Comparison of ENCODE assay signal across 7 cellular contexts in the genomic region with DNA sequence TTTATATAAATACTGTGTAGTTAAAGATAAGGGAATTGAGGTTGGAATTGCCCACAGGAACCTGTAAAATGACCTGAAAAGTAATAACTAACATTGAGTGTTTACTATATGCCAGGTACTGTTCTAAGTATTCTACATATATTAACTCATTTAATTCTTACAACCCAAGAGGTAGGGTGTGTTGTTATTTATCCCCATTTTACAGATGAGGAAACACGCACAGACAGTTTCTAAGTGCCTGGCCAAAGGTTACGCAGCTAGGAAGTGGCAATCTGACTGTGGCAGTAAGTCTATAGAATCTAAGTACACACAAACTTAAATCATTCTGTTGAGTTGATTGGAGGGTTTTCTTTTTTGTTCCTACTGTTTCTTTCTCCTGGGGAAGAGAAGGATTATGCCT. TPM values are rescaled to one million over a fixed set of nuclear protein-coding genes. Genes with fewer than 3 reads are reported as not detected.
DNase-seq lines count a peak whose midpoint lies in the region; ATAC-seq and TF ChIP-seq lines count a peak whose summit lies in the region.
"Had no signal": no experiment of that assay in that cellular context is flagged by ENCODE, and none has a peak within 500 bp of the region (broad histone marks: within the 10 kb centered on the region; RNA-seq: fewer than 3 reads in every experiment).

No MANE protein-coding gene starts in this region.

- DNase-seq in DND-41 (no peak), SJCRH30 (no peak), mesenchymal stem cell (no peak), Peyer's patch (no peak)

- H3K36me3 ChIP-seq in DND-41 (ENCODE audit: insufficient read depth, low read length) (peaks cover 24% of the 10 kb centered on the region), SJCRH30 (peaks cover 32% of the 10 kb centered on the region), mesenchymal stem cell (ENCODE audit: control insufficient read depth in 1 of 2, insufficient read depth in 2 of 2, low read depth in 1 of 2, low read length in 2 of 2) (peaks cover 10 to 30% of the 10 kb centered on the region in 2 experiments), Peyer's patch (peaks cover 0 to 23% (median 0%) of the 10 kb centered on the region in 3 donors)

- WGBS in mesenchymal stem cell: 93% methylated on average over 2 of the region's 2 CpGs

- H3K4me1 ChIP-seq in DND-41 (ENCODE audit: insufficient read depth, low read length) (peaks cover 62% of the 10 kb centered on the region), SJCRH30 (peaks cover 24% of the 10 kb centered on the region), mesenchymal stem cell (ENCODE audit: control insufficient read depth, insufficient read depth, low read depth, low read length) (peaks cover 9% of the 10 kb centered on the region), Peyer's patch (peaks cover 0 to 20% (median 8%) of the 10 kb centered on the region in 4 donors)

- peaks cover 6% of the 10 kb centered on the region for H3K79me1 ChIP-seq in mesenchymal stem cell (replicated peaks; ENCODE audit: low read length, poor library complexity, severe bottlenecking)

- peak overlapping the region; percentile 68 for H3K4me2 ChIP-seq in DND-41 (ENCODE audit: insufficient read depth, low read length)
- no peak overlapping the region for H3K4me2 ChIP-seq in mesenchymal stem cell (ENCODE audit: low read length, poor library complexity, severe bottlenecking)

- no peak overlapping the region for H4K91ac ChIP-seq in mesenchymal stem cell (ENCODE audit: low read length)

- no peak overlapping the region for H2BK120ac ChIP-seq in mesenchymal stem cell (ENCODE audit: low read depth, low read length)

- no peak overlapping the region for H2BK12ac ChIP-seq in mesenchymal stem cell (ENCODE audit: low read length in 2 of 2)

- H3K4me3 ChIP-seq in DND-41 (ENCODE audit: low read depth in 1 of 2, low read length in 2 of 2) (0 out of 4 replicates have a peak overlapping the region, but pooled peaks of 1 of the 2 experiments have one; percentile 71), SJCRH30 (peak overlapping the region; percentile 64), mesenchymal stem cell (ENCODE audit: insufficient read depth in 1 of 2, low read depth in 1 of 2, low read length in 2 of 2) (peak overlapping the region in 1 of 2 experiments; percentile 96), Peyer's patch (no peak overlapping the region)

- TF ChIP-seq CTCF in DND-41 (IDR thresholded peaks at IDR 0.05; ENCODE audit: borderline replicate concordance, extremely low read depth, low read length, poor library complexity, severe bottlenecking) (no peak), Peyer's patch (IDR thresholded peaks at IDR 0.05) (no peak)

- H2AFZ ChIP-seq in DND-41 (ENCODE audit: low read depth, low read length) (no peak overlapping the region), mesenchymal stem cell (ENCODE audit: low read depth, low read length) (no peak overlapping the region)

- H3K9ac ChIP-seq in DND-41 (ENCODE audit: low read depth, low read length) (peak overlapping the region; percentile 65; the same call in 1 of the 2 replicates), mesenchymal stem cell (ENCODE audit: low read length) (peak overlapping the region; percentile 98)

- H3K79me2 ChIP-seq in DND-41 (ENCODE audit: insufficient read depth, low read length): peaks cover 34% of the 10 kb centered on the region

- H3K9me3 ChIP-seq in DND-41 (ENCODE audit: insufficient read depth, low read length, severe bottlenecking) (no peaks in the 10 kb centered on the region), SJCRH30 (replicated peaks) (no peaks in the 10 kb centered on the region), mesenchymal stem cell (ENCODE audit: control insufficient read depth, low read length) (no peaks in the 10 kb centered on the region), Peyer's patch (no peaks in the 10 kb centered on the region)
- H3K9me3 ChIP-seq: thoracic aorta had no signal

- H3K23ac ChIP-seq in mesenchymal stem cell (ENCODE audit: low read length in 2 of 2): no peak overlapping the region

- no peaks in the 10 kb centered on the region for H3K27me3 ChIP-seq in DND-41 (ENCODE audit: insufficient read depth, low read length, poor library complexity)
- peaks cover 45% of the 10 kb centered on the region for H3K27me3 ChIP-seq in SJCRH30
- peaks cover 37 to 38% of the 10 kb centered on the region in 2 experiments for H3K27me3 ChIP-seq in mesenchymal stem cell (ENCODE audit: control insufficient read depth in 1 of 2, insufficient read depth in 1 of 2, low read length in 2 of 2)
- peaks cover 0 to 10% of the 10 kb centered on the region in 2 donors for H3K27me3 ChIP-seq in Peyer's patch

- no peak overlapping the region for H2BK5ac ChIP-seq in mesenchymal stem cell (ENCODE audit: low read depth, low read length, poor library complexity, severe bottlenecking)

- no peak for TF ChIP-seq POLR2A in Peyer's patch (IDR thresholded peaks at IDR 0.05)

- no peak overlapping the region for H3K4ac ChIP-seq in mesenchymal stem cell (ENCODE audit: low read depth in 1 of 2, low read length in 2 of 2)

- no peak overlapping the region for H3K18ac ChIP-seq in mesenchymal stem cell (ENCODE audit: low read depth in 1 of 2, low read length in 2 of 2)

- peaks cover 18% of the 10 kb centered on the region for H4K20me1 ChIP-seq in DND-41 (ENCODE audit: insufficient read depth, low read length)

- ATAC-seq in DND-41 (ENCODE audit: insufficient read depth, low read depth) (no peak), esophagus mucosa (no peak), GM21737 (IDR thresholded peaks at IDR 0.05; ENCODE audit: unreplicated experiment) (no peak)

- no peak overlapping the region for H2BK15ac ChIP-seq in mesenchymal stem cell (ENCODE audit: low read depth, poor library complexity, severe bottlenecking)

- no peak overlapping the region for H4K8ac ChIP-seq in mesenchymal stem cell (ENCODE audit: low read length)

- H2AK5ac ChIP-seq in mesenchymal stem cell (ENCODE audit: low read length, severe bottlenecking): no peak overlapping the region

- H3K27ac ChIP-seq in DND-41 (ENCODE audit: low read length) (no peak overlapping the region), SJCRH30 (no peak overlapping the region), mesenchymal stem cell (ENCODE audit: low read length, poor library complexity, severe bottlenecking) (no peak overlapping the region), Peyer's patch (peak overlapping the region in 1 of 4 donors; percentile 95)

- no peak overlapping the region for H3K14ac ChIP-seq in mesenchymal stem cell (ENCODE audit: low read length in 2 of 2)

RNA-seq across cellular contexts. Expression of a gene that starts 1.1 kb away (rescaled TPM):
- total RNA-seq in SJCRH30 (2014; rRNA removed; shearing (Covaris generic)): 292 and 318 TPM in 2 replicates
- polyA plus RNA-seq in mesenchymal stem cell (2013, experiment 1 of 2): 22.7 TPM
- 23.2 TPM for polyA plus RNA-seq in mesenchymal stem cell (2013, experiment 2 of 2)
- 22.6 TPM for total RNA-seq in esophagus mucosa
- total RNA-seq in Peyer's patch: 10 to 100 TPM; 45.7 to 65.7 (median 55.6) TPM

RNA-seq across cellular contexts. Expression of a gene that starts 5.2 kb away (rescaled TPM):
- total RNA-seq in SJCRH30 (2014; rRNA removed; shearing (Covaris generic)): 38.6 and 39.7 TPM in 2 replicates
- 0.03 TPM for polyA plus RNA-seq in mesenchymal stem cell (2013, experiment 1 of 2)
- polyA plus RNA-seq in mesenchymal stem cell (2013, experiment 2 of 2): 0.04 TPM
- 0.64 TPM for total RNA-seq in esophagus mucosa
- total RNA-seq in Peyer's patch: 1 to 10 TPM; 2.5 to 9.1 (median 3.1) TPM

RNA-seq across cellular contexts. Expression of a gene that starts 8.3 kb away (rescaled TPM):
- total RNA-seq in SJCRH30 (2014; rRNA removed; shearing (Covaris generic)): 5,376 and 5,685 TPM in 2 replicates
- 168 TPM for polyA plus RNA-seq in mesenchymal stem cell (2013, experiment 1 of 2)
- polyA plus RNA-seq in mesenchymal stem cell (2013, experiment 2 of 2): 171 TPM
- total RNA-seq in esophagus mucosa: 62.3 TPM
- total RNA-seq in Peyer's patch: 10 to 100 TPM; 14.7 to 97.4 (median 28.8) TPM

RNA-seq across cellular contexts. Expression of a gene that starts 11.1 kb away (rescaled TPM):
- total RNA-seq in SJCRH30 (2014; rRNA removed; shearing (Covaris generic)): 136 and 147 TPM in 2 replicates
- polyA plus RNA-seq in mesenchymal stem cell (2013, experiment 1 of 2): 8.2 TPM
- 8.2 TPM for polyA plus RNA-seq in mesenchymal stem cell (2013, experiment 2 of 2)
- total RNA-seq in esophagus mucosa (5.9 TPM), Peyer's patch (10 to 100 TPM in 2 of 4 donors, 1 to 10 TPM in 2; 7.4 to 17.2 (median 10.6) TPM)

RNA-seq across cellular contexts. Expression of a gene that starts 23.1 kb away (rescaled TPM):
- 72.6 and 97.4 TPM in 2 replicates for total RNA-seq in SJCRH30 (2014; rRNA removed; shearing (Covaris generic))
- polyA plus RNA-seq in mesenchymal stem cell (2013, experiment 1 of 2): 0.32 TPM
- 0.29 TPM for polyA plus RNA-seq in mesenchymal stem cell (2013, experiment 2 of 2)
- total RNA-seq in esophagus mucosa: 1.6 TPM
- total RNA-seq in Peyer's patch: 1 to 10 TPM in 1 of 4 donors, not detected in 3; 1.7 TPM

Comparison
In these comparisons a context has a peak if more than half of its experiments do, and no peak if none do; other contexts are left out.
1. RNA of a gene that starts 8.3 kb away (total RNA-seq): 5,376 to 5,685 TPM in SJCRH30; 62.3 TPM in esophagus mucosa (single experiment) and 14.7 to 97.4 TPM in Peyer's patch; every median in the first group is over 10 times any median in the second.